Comparison of ENCODE assay signal across 1 cellular context in genomic region chr17:36509272-36509985, GRCh38.
A peak's percentile ranks its signal among the peaks of the same experiment; 100 is the strongest.
TF ChIP-seq lines count a peak whose summit lies in the region.

No MANE protein-coding gene starts in this region.

TF ChIP-seq in A549, 52 proteins besides CTCF, POLR2A, EP300 and RAD21:
- TF ChIP-seq KDM1A (IDR thresholded peaks at IDR 0.05; ENCODE audit: low read depth) = peak; percentile 64; the same call in 1 of the 2 replicates
- no peak for TF ChIP-seq ESRRA (IDR thresholded peaks at IDR 0.05; ENCODE audit: borderline replicate concordance, low read length)
